Comparison of ENCODE assay signal across 8 cellular contexts in genomic region chr19:4723465-4724251, GRCh38. TPM values are rescaled to one million over a fixed set of nuclear protein-coding genes. Genes with fewer than 3 reads are reported as not detected.
DNase-seq lines count a peak whose midpoint lies in the region; ATAC-seq and TF ChIP-seq lines count a peak whose summit lies in the region.

Gene DPP9 (minus strand): TSS chr19:4723842. CDS start chr19:4719906, 3,936 bp downstream.

- peaks cover 9% of the 10 kb centered on the region for H3K4me1 ChIP-seq in fibroblast of lung (ENCODE audit: control insufficient read depth, extremely low read depth, insufficient read depth, low read length)
- H3K4me1 ChIP-seq in naive thymus-derived CD4-positive, alpha-beta T cell (ENCODE audit: control insufficient read depth in 2 of 2, insufficient read depth in 2 of 2, low read length in 2 of 2), result peaks cover 19 to 26% of the 10 kb centered on the region in 2 donors

- no peaks in the 10 kb centered on the region for H3K27me3 Mint-ChIP-seq in activated T-helper 17 cell treated with anti-CD3 and anti-CD28 coated beads, Interleukin-2, amount 50 U/mL, for 72 hours
- H3K27me3 Mint-ChIP-seq in naive thymus-derived CD4-positive, alpha-beta T cell, result peaks cover 0 to 10% (median 5%) of the 10 kb centered on the region in 5 donors
- H3K27me3 Mint-ChIP-seq in stimulated activated naive B cell treated with anti-CD40 and anti-IgM and Interleukin-4, amounts not matched to agents 10 μg/mL and 1 μg/mL and 100 μg/mL, for 72 hours, result peaks cover 6 to 12% of the 10 kb centered on the region in 2 donors

- H3K79me2 ChIP-seq in fibroblast of lung (ENCODE audit: control insufficient read depth, insufficient read depth, low read length), result peaks cover 36% of the 10 kb centered on the region

- H3K9me3 Mint-ChIP-seq in activated T-helper 17 cell treated with anti-CD3 and anti-CD28 coated beads, Interleukin-2, amount 50 U/mL, for 72 hours, result no peaks in the 10 kb centered on the region
- H3K9me3 Mint-ChIP-seq in naive thymus-derived CD4-positive, alpha-beta T cell, result peaks cover 0 to 15% (median 0%) of the 10 kb centered on the region in 11 donors
- H3K9me3 Mint-ChIP-seq in stimulated activated naive B cell treated with anti-CD40 and anti-IgM and Interleukin-4, amounts not matched to agents 10 μg/mL and 1 μg/mL and 100 μg/mL, for 72 hours, result peaks cover 0 to 1% of the 10 kb centered on the region in 2 donors

- peak within 1 kb of the TSS; percentile 98 for H3K4me3 Mint-ChIP-seq in activated T-helper 17 cell treated with anti-CD3 and anti-CD28 coated beads, Interleukin-2, amount 50 U/mL, for 72 hours
- peak within 1 kb of the TSS; percentile 83 to 99 (median 95) for H3K4me3 Mint-ChIP-seq in naive thymus-derived CD4-positive, alpha-beta T cell
- H3K4me3 Mint-ChIP-seq in stimulated activated naive B cell treated with anti-CD40 and anti-IgM and Interleukin-4, amounts not matched to agents 10 μg/mL and 1 μg/mL and 100 μg/mL, for 72 hours, result peak within 1 kb of the TSS; percentile 92 to 97

- TF ChIP-seq CTCF in LNCaP clone FGC (IDR thresholded peaks at IDR 0.05; ENCODE audit: control insufficient read depth, extremely low read depth, insufficient read depth) (peak; percentile 32; the same call in 1 of the 2 replicates), RWPE1 (conservative IDR thresholded peaks at IDR 0.05; ENCODE audit: low read depth) (peak; percentile 21; the same call in 1 of the 2 replicates), fibroblast of lung (conservative IDR thresholded peaks at IDR 0.05 in 1 of 2, IDR thresholded peaks at IDR 0.05 in 1 of 2; ENCODE audit: low read depth in 1 of 2, low read length in 2 of 2) (peak in 1 of 2 donors; percentile 40)

- DNase-seq in EH (ENCODE audit: low read depth) (peak; percentile 98), GOT3 (lab: John Stamatoyannopoulos, UW) (peak; percentile 90), LNCaP clone FGC (ENCODE audit: low read depth) (peak; percentile 98), RWPE1 (ENCODE audit: low spot score) (peak; percentile 99), fibroblast of lung (ENCODE audit: low read depth in 2 of 2) (peak; percentile 98 to 99)
- DNase-seq in naive thymus-derived CD4-positive, alpha-beta T cell, result peak; percentile 84 to 100 (median 99)
- DNase-seq in stimulated activated naive B cell treated with anti-CD40 and anti-IgM and Interleukin-4, amounts not matched to agents 10 μg/mL and 1 μg/mL and 100 μg/mL, for 72 hours, result peak; percentile 98

- CTCF ChIA-PET in RWPE1 (lab: Yijun Ruan, JAX), result interaction anchor here (1.3 kb wide), 1 partner anchor 11 kb away, joined by 5 read pairs; no protein-coding TSS in a partner anchor
- CTCF ChIA-PET in naive thymus-derived CD4-positive, alpha-beta T cell (lab: Charles Lee), result interaction anchor here (1.0 kb wide), 1 partner anchor 68 kb away, joined by 7 read pairs; the partner anchor contains the start of gene FEM1A

- peaks cover 18% of the 10 kb centered on the region for H3K4me1 Mint-ChIP-seq in activated T-helper 17 cell treated with anti-CD3 and anti-CD28 coated beads, Interleukin-2, amount 50 U/mL, for 72 hours
- H3K4me1 Mint-ChIP-seq in naive thymus-derived CD4-positive, alpha-beta T cell, result peaks cover 21 to 48% (median 37%) of the 10 kb centered on the region in 7 donors
- peaks cover 42 to 57% of the 10 kb centered on the region in 2 donors for H3K4me1 Mint-ChIP-seq in stimulated activated naive B cell treated with anti-CD40 and anti-IgM and Interleukin-4, amounts not matched to agents 10 μg/mL and 1 μg/mL and 100 μg/mL, for 72 hours

- peak within 1 kb of the TSS; percentile 100 for H3K4me2 ChIP-seq in fibroblast of lung (ENCODE audit: extremely low read depth, insufficient read depth, low read length)

- H3K36me3 Mint-ChIP-seq in activated T-helper 17 cell treated with anti-CD3 and anti-CD28 coated beads, Interleukin-2, amount 50 U/mL, for 72 hours (ENCODE audit: low read depth), result peaks cover 35% of the 10 kb centered on the region
- peaks cover 0 to 15% (median 5%) of the 10 kb centered on the region in 5 donors for H3K36me3 Mint-ChIP-seq in naive thymus-derived CD4-positive, alpha-beta T cell
- H3K36me3 Mint-ChIP-seq in stimulated activated naive B cell treated with anti-CD40 and anti-IgM and Interleukin-4, amounts not matched to agents 10 μg/mL and 1 μg/mL and 100 μg/mL, for 72 hours, result peaks cover 16 to 35% of the 10 kb centered on the region in 2 donors

- no peaks in the 10 kb centered on the region for H3K9me3 ChIP-seq in fibroblast of lung (ENCODE audit: control insufficient read depth, insufficient read depth, low read depth, low read length)
- H3K9me3 ChIP-seq in naive thymus-derived CD4-positive, alpha-beta T cell (ENCODE audit: control insufficient read depth in 2 of 3, low read length in 3 of 3), result no peaks in the 10 kb centered on the region

- H3K4me3 ChIP-seq in LNCaP clone FGC (ENCODE audit: low read depth, low read length) (peak within 1 kb of the TSS; percentile 99), fibroblast of lung (replicated peaks in 1 of 4; ENCODE audit: control extremely low read depth in 1 of 4, insufficient read depth in 1 of 4, low read depth in 3 of 4, low read length in 4 of 4) (peak within 1 kb of the TSS; percentile 94 to 99 (median 96))
- peak within 1 kb of the TSS; percentile 96 for H3K4me3 ChIP-seq in naive thymus-derived CD4-positive, alpha-beta T cell (ENCODE audit: low read length)

- peak within 1 kb of the TSS; percentile 81 for H2AFZ ChIP-seq in fibroblast of lung (ENCODE audit: low read length)

- H3K27ac ChIP-seq in RWPE1 (peak within 1 kb of the TSS; percentile 100), fibroblast of lung (ENCODE audit: insufficient read depth, low read length) (peak within 1 kb of the TSS; percentile 88)
- H3K27ac ChIP-seq in naive thymus-derived CD4-positive, alpha-beta T cell (ENCODE audit: low read depth, low read length), result peak within 1 kb of the TSS; percentile 87

- POLR2A ChIA-PET in RWPE1 (lab: Yijun Ruan, JAX; ENCODE audit: low non-redundant PET), result interaction anchor here (1.0 to 1.4 kb wide), 2 partner anchors 10 to 67 kb away, joined by 3 to 5 read pairs; partner anchors contain the start of gene FEM1A
- POLR2A ChIA-PET in naive thymus-derived CD4-positive, alpha-beta T cell (lab: Charles Lee), result interaction anchor here (0.7 to 2.9 kb wide), 9 partner anchors 68 to 1538 kb away, joined by 3 to 42 read pairs (median 4); partner anchors contain the start of genes FEM1A, HDGFL2, NCLN and SAFB2

- peak; percentile 96 for ATAC-seq in activated T-helper 17 cell treated with anti-CD3 and anti-CD28 coated beads, Interleukin-2, amount 50 U/mL, for 72 hours (replicated peaks)
- peak; percentile 99 for ATAC-seq in naive thymus-derived CD4-positive, alpha-beta T cell
- ATAC-seq in stimulated activated naive B cell treated with anti-CD40 and anti-IgM and Interleukin-4, amounts not matched to agents 10 μg/mL and 1 μg/mL and 100 μg/mL, for 72 hours (replicated peaks), result peak; percentile 93 to 95

- peak within 1 kb of the TSS; percentile 84 for H3K9ac ChIP-seq in fibroblast of lung (ENCODE audit: insufficient read depth, low read length)

- peaks cover 10% of the 10 kb centered on the region for H3K36me3 ChIP-seq in fibroblast of lung (ENCODE audit: control insufficient read depth, insufficient read depth, low read length)
- H3K36me3 ChIP-seq in naive thymus-derived CD4-positive, alpha-beta T cell (ENCODE audit: control insufficient read depth in 2 of 3, insufficient read depth in 3 of 3, low read length in 3 of 3), result peaks cover 0 to 27% (median 2%) of the 10 kb centered on the region in 3 experiments

- intact Hi-C loops in naive thymus-derived CD4-positive, alpha-beta T cell (cut with micrococcal nuclease), result loop anchor here (1.0 to 5.0 kb wide), 21 partner anchors 9 to 1559 kb away; partner anchors contain the start of genes FEM1A (in 2 of the 2), MYDGF (in 2 of the 2), TNFAIP8L1 (in 2 of the 2) and APBA3 (in 1 of the 2)

- H3K27ac Mint-ChIP-seq in activated T-helper 17 cell treated with anti-CD3 and anti-CD28 coated beads, Interleukin-2, amount 50 U/mL, for 72 hours, result peak within 1 kb of the TSS; percentile 100
- H3K27ac Mint-ChIP-seq in naive thymus-derived CD4-positive, alpha-beta T cell, result peak within 1 kb of the TSS; percentile 93 to 100 (median 98)
- H3K27ac Mint-ChIP-seq in stimulated activated naive B cell treated with anti-CD40 and anti-IgM and Interleukin-4, amounts not matched to agents 10 μg/mL and 1 μg/mL and 100 μg/mL, for 72 hours, result peak within 1 kb of the TSS; percentile 99

- no peaks in the 10 kb centered on the region for H4K20me1 ChIP-seq in fibroblast of lung (ENCODE audit: control insufficient read depth, extremely low read depth, insufficient read depth, low read length)

- no peaks in the 10 kb centered on the region for H3K27me3 ChIP-seq in fibroblast of lung (ENCODE audit: control insufficient read depth, insufficient read depth, low read length)
- no peaks in the 10 kb centered on the region for H3K27me3 ChIP-seq in naive thymus-derived CD4-positive, alpha-beta T cell (ENCODE audit: control insufficient read depth in 2 of 2, insufficient read depth in 2 of 2, low read length in 2 of 2)

RNA-seq across cellular contexts. Expression of gene DPP9, which starts in this region (rescaled TPM):
- 10 to 100 TPM; 52.3 to 90.9 TPM for total RNA-seq in activated T-helper 17 cell treated with anti-CD3 and anti-CD28 coated beads, Interleukin-2, amount 50 U/mL, for 72 hours
- 14.4 and 27.1 TPM in 2 replicates for total RNA-seq in fibroblast of lung
- polyA plus RNA-seq in fibroblast of lung, result 3.6 and 8.2 TPM in 2 replicates
- 23.9 and 51.6 TPM in 2 replicates for polyA plus RNA-seq in fibroblast of lung (2012)
- polyA minus RNA-seq in fibroblast of lung (ENCODE audit: low replicate concordance), result 53.6 and 82.5 TPM in 2 replicates
- 10 to 100 TPM; 71.2 to 90.7 (median 81.4) TPM for total RNA-seq in naive thymus-derived CD4-positive, alpha-beta T cell
- polyA plus RNA-seq in naive thymus-derived CD4-positive, alpha-beta T cell, result 10 to 100 TPM; 16.4 to 32.9 TPM

Comparison
In these comparisons a context has a peak if more than half of its experiments do, and no peak if none do; other contexts are left out.
1. Peak in every context shown above with its lines: DNase-seq, ATAC-seq, H3K4me3 ChIP-seq and H3K27ac ChIP-seq.